Comparison of ENCODE assay signal across 11 cellular contexts in genomic region chr20:43736588-43737091, GRCh38.
DNase-seq lines count a peak whose midpoint lies in the region; ATAC-seq and TF ChIP-seq lines count a peak whose summit lies in the region.
"Had no signal": no experiment of that assay in that cellular context is flagged by ENCODE, and none has a peak within 500 bp of the region (broad histone marks: within the 10 kb centered on the region; RNA-seq: fewer than 3 reads in every experiment).

No MANE protein-coding gene starts in this region.

- H3K4me2 ChIP-seq in OCI-LY1 (ENCODE audit: low read length) = no peak overlapping the region

- no peaks in the 10 kb centered on the region for H3K9me2 ChIP-seq in OCI-LY1 (ENCODE audit: low read depth, low read length)

- DNase-seq in left kidney (ENCODE audit: low read depth, low spot score) (peak; percentile 39), NCI-H146 treated with DMSO at 0.1 percent for 48 hours (lab: John Stamatoyannopoulos, UW; ENCODE audit: unreplicated experiment) (no peak), GF-D8 (lab: John Stamatoyannopoulos, UW) (no peak), activated gamma-delta T cell treated with Interleukin-2 at 50 U/mL for 16 hours (no peak)
- no peak for DNase-seq in central memory CD4-positive, alpha-beta T cell
- DNase-seq: NCI-H146; nephron progenitor cell; stimulated activated naive CD4-positive, alpha-beta T cell treated with Interleukin-2 at 50 U/mL for 16 hours had no signal

- no peaks in the 10 kb centered on the region for H3K79me2 ChIP-seq in OCI-LY1 (ENCODE audit: insufficient read depth, low read length)

- CTCF ChIA-PET in HEK293 (lab: Yijun Ruan, JAX) = interaction anchor here (0.7 to 1.8 kb wide), 4 partner anchors 13 to 322 kb away, joined by 3 to 10 read pairs (median 4); no protein-coding TSS in a partner anchor

- no peak for TF ChIP-seq CTCF in HEK293 (tag by site-specific recombination; IDR thresholded peaks at IDR 0.05)
- no peak for TF ChIP-seq CTCF in OCI-LY1 (IDR thresholded peaks at IDR 0.05; ENCODE audit: low read length)

- H2AFZ ChIP-seq in OCI-LY1 (ENCODE audit: low read length) = no peak overlapping the region

- no peaks in the 10 kb centered on the region for H3K4me1 ChIP-seq in HEK293 (ENCODE audit: control insufficient read depth, insufficient read depth, low read length)
- peaks cover 54% of the 10 kb centered on the region for H3K4me1 ChIP-seq in OCI-LY1 (ENCODE audit: insufficient read depth, low read length, severe bottlenecking)

- peak; percentile 68 for ATAC-seq in GM18858 (IDR thresholded peaks at IDR 0.05; ENCODE audit: unreplicated experiment)

- no peaks in the 10 kb centered on the region for H3F3A ChIP-seq in OCI-LY1 (ENCODE audit: insufficient read depth, low read length)

- POLR2A ChIA-PET in HEK293 (lab: Yijun Ruan, JAX) = no interaction called here

- H3K9me3 ChIP-seq in HEK293 (ENCODE audit: control insufficient read depth, insufficient read depth, low read depth, low read length) = no peaks in the 10 kb centered on the region
- no peaks in the 10 kb centered on the region for H3K9me3 ChIP-seq in OCI-LY1 (ENCODE audit: low read length)

- no peaks in the 10 kb centered on the region for H3K36me3 ChIP-seq in HEK293 (ENCODE audit: control insufficient read depth in 2 of 2, insufficient read depth in 1 of 2, low read length in 2 of 2)
- H3K36me3 ChIP-seq in OCI-LY1 (ENCODE audit: insufficient read depth, low read length) = no peaks in the 10 kb centered on the region

- H4K20me1 ChIP-seq in OCI-LY1 (ENCODE audit: insufficient read depth, low read length) = no peaks in the 10 kb centered on the region

- H3K4me3 ChIP-seq in HEK293 (ENCODE audit: low read depth, low read length) (no peak overlapping the region), OCI-LY1 (ENCODE audit: low read depth, low read length, poor library complexity, severe bottlenecking) (no peak overlapping the region)

- no peaks in the 10 kb centered on the region for H3K27me3 ChIP-seq in OCI-LY1 (ENCODE audit: insufficient read depth, low read length)

- no peak overlapping the region for H3K27ac ChIP-seq in HEK293 (ENCODE audit: extremely low read depth, low read depth, low read length)
- peak overlapping the region; percentile 42 for H3K27ac ChIP-seq in OCI-LY1 (ENCODE audit: low read depth, low read length, poor library complexity, severe bottlenecking)

- H3K9ac ChIP-seq in OCI-LY1 (ENCODE audit: low read length) = no peak overlapping the region

TF ChIP-seq in HEK293, 187 proteins besides CTCF, POLR2A, EP300 and RAD21:
- no peak for TF ChIP-seq PATZ1 (tag by site-specific recombination; IDR thresholded peaks at IDR 0.05)
- peak; percentile 93 for TF ChIP-seq ZNF37A (tag by site-specific recombination; IDR thresholded peaks at IDR 0.05)
